8 cellular contexts compared by ENCODE assay signal in the genomic region with DNA sequence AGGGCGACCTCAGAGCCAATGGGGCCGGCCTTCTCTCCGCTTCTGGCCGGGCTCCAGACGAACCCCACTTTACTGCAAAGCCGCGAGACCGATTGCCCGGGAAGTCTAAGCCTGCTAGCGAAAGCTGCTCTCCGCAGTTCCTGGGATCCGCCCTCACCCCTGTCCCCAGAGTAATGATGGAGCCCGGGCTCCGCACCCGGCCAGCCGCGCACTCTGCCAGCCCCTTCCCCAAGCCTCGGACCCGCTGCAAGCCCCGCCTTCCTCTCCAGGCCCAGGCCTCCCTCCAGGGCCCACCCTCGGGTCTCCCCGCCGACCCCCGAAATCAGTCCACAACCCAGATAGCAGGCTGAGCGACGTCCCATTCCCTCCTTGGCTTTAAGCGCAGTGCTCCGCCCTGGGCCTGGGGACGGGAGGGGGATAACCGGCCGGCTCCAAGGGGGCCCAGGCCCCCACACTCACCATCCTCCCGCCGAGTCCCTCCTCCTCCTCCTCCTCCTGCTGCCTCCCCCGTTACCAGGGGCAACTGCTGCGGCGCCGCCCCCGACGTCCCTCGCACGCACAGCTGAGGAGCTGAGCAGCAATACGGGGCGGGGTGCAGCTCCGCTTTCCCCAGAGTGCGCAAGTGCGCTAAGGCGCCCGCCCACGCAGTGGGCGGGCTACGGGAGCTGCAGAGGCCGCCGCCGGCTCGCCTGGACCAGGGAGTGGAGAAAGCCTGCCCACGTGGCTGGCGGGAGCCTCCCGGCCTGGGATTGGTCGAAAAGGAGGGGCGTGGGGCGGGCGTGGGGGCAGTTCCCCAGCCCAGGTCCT. TPM values are rescaled to one million over a fixed set of nuclear protein-coding genes. Genes with fewer than 3 reads are reported as not detected.
A peak's percentile ranks its signal among the peaks of the same experiment; 100 is the strongest.
DNase-seq lines count a peak whose midpoint lies in the region; ATAC-seq, FAIRE-seq and TF ChIP-seq lines count a peak whose summit lies in the region.

A gene with protein sequence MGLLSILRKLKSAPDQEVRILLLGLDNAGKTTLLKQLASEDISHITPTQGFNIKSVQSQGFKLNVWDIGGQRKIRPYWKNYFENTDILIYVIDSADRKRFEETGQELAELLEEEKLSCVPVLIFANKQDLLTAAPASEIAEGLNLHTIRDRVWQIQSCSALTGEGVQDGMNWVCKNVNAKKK (minus strand): TSS at position 584 of the 807 bp plus-strand sequence. CDS start 122 bp downstream, at position 462.

- no peaks in the 10 kb centered on the region for H3K36me3 ChIP-seq in kidney (ENCODE audit: control insufficient read depth in 1 of 2, insufficient read depth in 2 of 2, low read length in 2 of 2)

- H3K27ac ChIP-seq in kidney (ENCODE audit: low read depth in 2 of 2, low read length in 2 of 2): peak within 1 kb of the TSS; percentile 77 to 88

- peaks cover 16 to 23% of the 10 kb centered on the region in 2 donors for H3K4me1 ChIP-seq in kidney (ENCODE audit: control insufficient read depth in 1 of 2, insufficient read depth in 1 of 2, low read depth in 1 of 2, low read length in 2 of 2)

- peak within 1 kb of the TSS; percentile 79 to 82 for H3K4me3 ChIP-seq in kidney (ENCODE audit: low read length in 2 of 2)

- TF ChIP-seq CTCF in kidney (IDR thresholded peaks at IDR 0.05; ENCODE audit: borderline replicate concordance, extremely low read depth, insufficient read depth): peak; percentile 16

- peak within 1 kb of the TSS; percentile 79 to 92 for H3K9ac ChIP-seq in kidney (ENCODE audit: low read length in 2 of 2)

- no peak for FAIRE-seq in kidney (lab: Jason Lieb, UNC)

- peak; percentile 95 to 97 for DNase-seq in AML-193 (lab: John Stamatoyannopoulos, UW)
- peak; percentile 76 to 95 for DNase-seq in NCI-H446 (lab: John Stamatoyannopoulos, UW)
- DNase-seq in cerebellar nuclear complex (lab: John Stamatoyannopoulos, UW): peak; percentile 67 to 86
- DNase-seq in kidney: peak; percentile 100
- DNase-seq in stimulated activated CD4-positive, alpha-beta T cell treated with anti-CD3 and anti-CD28 coated beads, Interleukin-15, amount 100 ng/mL, for 1 hour (ENCODE audit: low read depth in 1 of 2, low spot score in 1 of 2): peak; percentile 85 to 92

- H3K9me3 ChIP-seq in kidney (ENCODE audit: control insufficient read depth in 1 of 2, low read length in 2 of 2): no peaks in the 10 kb centered on the region

- ATAC-seq in GM19035 (IDR thresholded peaks at IDR 0.05; ENCODE audit: unreplicated experiment) (peak; percentile 74), HG03342 (IDR thresholded peaks at IDR 0.05; ENCODE audit: unreplicated experiment) (peak; percentile 71)
- ATAC-seq in activated CD4-positive, CD25-positive, alpha-beta regulatory T cell treated with anti-CD3 and anti-CD28 coated beads, Interleukin-2, amount 50 U/mL, for 24 hours: peak; percentile 86 to 90

- intact Hi-C loops in kidney (cut with DNase I): no loop called here

RNA-seq across cellular contexts. Expression of the gene that starts here (rescaled TPM):
- 16.3 TPM for total RNA-seq in kidney
- polyA plus RNA-seq in kidney (ENCODE audit: insufficient read depth, low read depth, low replicate concordance): 28.8 TPM

Comparison
In these comparisons a context has a peak if more than half of its experiments do, and no peak if none do; other contexts are left out.
1. Peak in every context shown above with its lines: DNase-seq, ATAC-seq, H3K4me3 ChIP-seq and H3K27ac ChIP-seq.